10 cellular contexts compared by ENCODE assay signal in genomic region chr7:50446542-50446960, GRCh38. TPM values are rescaled to one million over a fixed set of nuclear protein-coding genes. Genes with fewer than 3 reads are reported as not detected.
DNase-seq lines count a peak whose midpoint lies in the region; ATAC-seq and TF ChIP-seq lines count a peak whose summit lies in the region.
"Had no signal": no experiment of that assay in that cellular context is flagged by ENCODE, and none has a peak within 500 bp of the region (broad histone marks: within the 10 kb centered on the region; RNA-seq: fewer than 3 reads in every experiment).

No MANE protein-coding gene starts in this region.

- H3K9me3 Mint-ChIP-seq in activated CD4-positive, alpha-beta memory T cell treated with anti-CD3 and anti-CD28 coated beads, Interleukin-2, amount 10 ng/mL, durations not matched to agents 7 days and 5 days, result no peaks in the 10 kb centered on the region
- H3K9me3 Mint-ChIP-seq in osteocyte (ENCODE audit: unreplicated experiment), result no peaks in the 10 kb centered on the region
- no peaks in the 10 kb centered on the region for H3K9me3 Mint-ChIP-seq in CD8-positive, alpha-beta T cell

- peaks cover 4% of the 10 kb centered on the region for H3K36me3 ChIP-seq in CD8-positive, alpha-beta T cell (ENCODE audit: insufficient read depth, low read length)

- no peak overlapping the region for H3K4me3 ChIP-seq in CD8-positive, alpha-beta T cell (ENCODE audit: low read depth, low read length)

- H3K4me3 Mint-ChIP-seq in activated CD4-positive, alpha-beta memory T cell treated with anti-CD3 and anti-CD28 coated beads, Interleukin-2, amount 10 ng/mL, durations not matched to agents 7 days and 5 days, result no peak overlapping the region
- no peak overlapping the region for H3K4me3 Mint-ChIP-seq in osteocyte (ENCODE audit: unreplicated experiment)
- no peak overlapping the region for H3K4me3 Mint-ChIP-seq in CD8-positive, alpha-beta T cell
- H3K4me3 Mint-ChIP-seq: B cell had no signal

- CTCF ChIA-PET in activated CD4-positive, alpha-beta memory T cell treated with anti-CD3 and anti-CD28 coated beads, Interleukin-2, amount 10 ng/mL, durations not matched to agents 7 days and 5 days (lab: Charles Lee), result interaction anchor here (0.5 to 1.8 kb wide), 5 partner anchors 13 to 354 kb away, joined by 3 to 5 read pairs (median 4); no protein-coding TSS in a partner anchor
- CTCF ChIA-PET in CD8-positive, alpha-beta T cell (lab: Charles Lee), result interaction anchor here (1.3 to 2.6 kb wide), 2 partner anchors 29 to 354 kb away, joined by 3 to 10 read pairs; no protein-coding TSS in a partner anchor

- no peak overlapping the region for H3K27ac ChIP-seq in CD8-positive, alpha-beta T cell (ENCODE audit: low read depth, low read length)

- ATAC-seq in HG03097 (IDR thresholded peaks at IDR 0.05; ENCODE audit: low FRiP score, unreplicated experiment), result peak; percentile 35
- no peak for ATAC-seq in CD8-positive, alpha-beta T cell

- H3K27ac Mint-ChIP-seq in activated CD4-positive, alpha-beta memory T cell treated with anti-CD3 and anti-CD28 coated beads, Interleukin-2, amount 10 ng/mL, durations not matched to agents 7 days and 5 days, result peak overlapping the region; percentile 38
- no peak overlapping the region for H3K27ac Mint-ChIP-seq in osteocyte (ENCODE audit: unreplicated experiment)
- H3K27ac Mint-ChIP-seq in CD8-positive, alpha-beta T cell, result no peak overlapping the region
- H3K27ac Mint-ChIP-seq: B cell had no signal

- H3K27me3 ChIP-seq in CD8-positive, alpha-beta T cell (ENCODE audit: insufficient read depth, low read length), result no peaks in the 10 kb centered on the region

- H3K36me3 Mint-ChIP-seq in activated CD4-positive, alpha-beta memory T cell treated with anti-CD3 and anti-CD28 coated beads, Interleukin-2, amount 10 ng/mL, durations not matched to agents 7 days and 5 days (ENCODE audit: low read depth), result peaks cover 46% of the 10 kb centered on the region
- peaks cover 14% of the 10 kb centered on the region for H3K36me3 Mint-ChIP-seq in osteocyte (ENCODE audit: unreplicated experiment)
- peaks cover 43% of the 10 kb centered on the region for H3K36me3 Mint-ChIP-seq in CD8-positive, alpha-beta T cell

- no peak for TF ChIP-seq CTCF in osteocyte (IDR thresholded peaks at IDR 0.05)
- TF ChIP-seq CTCF in CD8-positive, alpha-beta T cell (IDR thresholded peaks at IDR 0.05), result no peak

- peak; percentile 34 for DNase-seq in activated CD4-positive, alpha-beta T cell treated with anti-CD3 and anti-CD28 coated beads for 48 hours
- no peak for DNase-seq in activated CD4-positive, alpha-beta T cell treated with anti-CD3 and anti-CD28 coated beads, Interleukin-2, amount 50 U/mL, for 4 hours
- peak; percentile 22 for DNase-seq in activated CD4-positive, alpha-beta memory T cell treated with anti-CD3 and anti-CD28 coated beads, Interleukin-2, amount 10 ng/mL, durations not matched to agents 7 days and 5 days
- DNase-seq in renal cortical epithelial cell (ENCODE audit: low read depth), result peak; percentile 100
- no peak for DNase-seq in dedifferentiated amniotic fluid mesenchymal stem cell (ENCODE audit: extremely low spot score)
- DNase-seq in osteocyte (ENCODE audit: extremely low spot score, unreplicated experiment), result no peak
- DNase-seq in CD8-positive, alpha-beta T cell, result no peak
- DNase-seq: NCI-H1048 had no signal

- H3K27me3 Mint-ChIP-seq in activated CD4-positive, alpha-beta memory T cell treated with anti-CD3 and anti-CD28 coated beads, Interleukin-2, amount 10 ng/mL, durations not matched to agents 7 days and 5 days, result no peaks in the 10 kb centered on the region
- H3K27me3 Mint-ChIP-seq in osteocyte (ENCODE audit: unreplicated experiment), result no peaks in the 10 kb centered on the region
- H3K27me3 Mint-ChIP-seq in CD8-positive, alpha-beta T cell (ENCODE audit: low read depth), result no peaks in the 10 kb centered on the region
- H3K27me3 Mint-ChIP-seq: B cell had no signal

- POLR2A ChIA-PET in activated CD4-positive, alpha-beta memory T cell treated with anti-CD3 and anti-CD28 coated beads, Interleukin-2, amount 10 ng/mL, durations not matched to agents 7 days and 5 days (lab: Charles Lee), result interaction anchor here (0.9 to 1.0 kb wide), 2 partner anchors 14 to 30 kb away, joined by 3 read pairs; no protein-coding TSS in a partner anchor
- POLR2A ChIA-PET in CD8-positive, alpha-beta T cell (lab: Charles Lee), result no interaction called here

- intact Hi-C loops in CD8-positive, alpha-beta T cell (cut with DNase I, micrococcal nuclease), result no loop called here

- H3K4me1 ChIP-seq in CD8-positive, alpha-beta T cell (ENCODE audit: insufficient read depth, low read length), result peaks cover 18% of the 10 kb centered on the region

- peaks cover 67% of the 10 kb centered on the region for H3K4me1 Mint-ChIP-seq in activated CD4-positive, alpha-beta memory T cell treated with anti-CD3 and anti-CD28 coated beads, Interleukin-2, amount 10 ng/mL, durations not matched to agents 7 days and 5 days
- H3K4me1 Mint-ChIP-seq in osteocyte (ENCODE audit: unreplicated experiment), result peaks cover 15% of the 10 kb centered on the region
- peaks cover 26% of the 10 kb centered on the region for H3K4me1 Mint-ChIP-seq in CD8-positive, alpha-beta T cell (ENCODE audit: low read depth)

- H3K9me3 ChIP-seq in CD8-positive, alpha-beta T cell (ENCODE audit: low read length), result no peaks in the 10 kb centered on the region

RNA-seq across cellular contexts. Expression of gene FIGNL1, which starts 3.6 kb away (rescaled TPM):
- 10 to 100 TPM; 39.7 to 41.2 TPM for total RNA-seq in activated CD4-positive, alpha-beta memory T cell treated with anti-CD3 and anti-CD28 coated beads, Interleukin-2, amount 10 ng/mL, durations not matched to agents 7 days and 5 days
- 19.8 and 23.3 TPM in 2 replicates for total RNA-seq in renal cortical epithelial cell
- total RNA-seq in osteocyte, result 7.6 TPM in 2 replicates
- 10 to 100 TPM; 11.3 to 12.7 TPM for total RNA-seq in CD8-positive, alpha-beta T cell

Comparison
In these comparisons a context has a peak if more than half of its experiments do, and no peak if none do; other contexts are left out.
1. DNase-seq: peak in activated CD4-positive, alpha-beta T cell treated with anti-CD3 and anti-CD28 coated beads for 48 hours (single experiment), activated CD4-positive, alpha-beta memory T cell treated with anti-CD3 and anti-CD28 coated beads, Interleukin-2, amount 10 ng/mL, durations not matched to agents 7 days and 5 days (single experiment) and renal cortical epithelial cell (single experiment); none in activated CD4-positive, alpha-beta T cell treated with anti-CD3 and anti-CD28 coated beads, Interleukin-2, amount 50 U/mL, for 4 hours (0 of 2), dedifferentiated amniotic fluid mesenchymal stem cell (single experiment), osteocyte (single experiment) and CD8-positive, alpha-beta T cell (0 of 7).